1 cellular context compared by ENCODE assay signal in the genomic region with DNA sequence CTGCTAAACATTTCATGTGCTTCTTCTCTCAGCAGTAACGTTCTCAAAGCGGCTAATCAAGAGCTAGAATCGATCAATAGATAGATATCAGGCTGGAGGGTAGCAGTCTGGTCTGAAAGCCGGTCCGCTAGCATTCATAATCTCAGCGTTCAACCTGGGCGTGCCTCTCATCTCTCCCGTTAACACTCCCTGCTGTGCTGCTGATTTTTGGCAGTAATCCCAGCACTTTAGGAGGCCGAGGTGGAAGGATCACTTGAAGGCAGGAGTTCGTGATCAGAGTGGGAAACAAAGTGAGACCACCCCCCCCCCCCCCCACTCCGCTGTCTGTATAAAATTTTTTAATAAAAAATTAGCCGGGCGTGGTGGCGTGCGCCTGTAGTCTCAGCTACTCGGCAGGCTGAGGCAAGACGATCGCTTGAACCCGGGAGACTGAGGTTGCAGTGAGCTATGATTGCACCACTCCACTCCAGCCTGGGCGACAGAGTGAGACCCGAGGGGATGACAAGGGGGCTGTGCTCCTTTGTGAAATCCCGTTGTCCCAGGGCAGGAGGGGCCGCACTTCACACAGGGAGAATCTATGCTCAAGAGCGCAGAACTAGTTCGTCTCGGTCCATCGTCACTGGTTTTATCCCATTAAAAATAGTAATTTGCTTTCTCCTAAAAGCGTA.
TF ChIP-seq lines count a peak whose summit lies in the region.

No MANE protein-coding gene starts in this region.

TF ChIP-seq in HEK293, 187 proteins besides CTCF, POLR2A, EP300 and RAD21 (continued from another document):
- TF ChIP-seq ZNF341 (tag by site-specific recombination; IDR thresholded peaks at IDR 0.05; ENCODE audit: low read depth): peak; percentile 40
- peak; percentile 93 for TF ChIP-seq ZNF121 (tag by site-specific recombination; IDR thresholded peaks at IDR 0.05)
- TF ChIP-seq ZNF843 (tag by site-specific recombination; IDR thresholded peaks at IDR 0.05): 0 out of 2 replicates have a peak, but pooled peaks have one; percentile 27
- no peak for TF ChIP-seq ZNF610 (tag by site-specific recombination; IDR thresholded peaks at IDR 0.05; ENCODE audit: borderline replicate concordance)
- 0 out of 2 replicates have a peak, but pooled peaks have one; percentile 8 for TF ChIP-seq GFI1B (tag by site-specific recombination; IDR thresholded peaks at IDR 0.05)
- TF ChIP-seq ZSCAN30 (tag by site-specific recombination; IDR thresholded peaks at IDR 0.05): peak; percentile 8; the same call in 1 of the 2 replicates
- peak; percentile 66 for TF ChIP-seq ZNF391 (tag by site-specific recombination; IDR thresholded peaks at IDR 0.05; ENCODE audit: borderline replicate concordance, low read depth)
- TF ChIP-seq, protein P1, sequence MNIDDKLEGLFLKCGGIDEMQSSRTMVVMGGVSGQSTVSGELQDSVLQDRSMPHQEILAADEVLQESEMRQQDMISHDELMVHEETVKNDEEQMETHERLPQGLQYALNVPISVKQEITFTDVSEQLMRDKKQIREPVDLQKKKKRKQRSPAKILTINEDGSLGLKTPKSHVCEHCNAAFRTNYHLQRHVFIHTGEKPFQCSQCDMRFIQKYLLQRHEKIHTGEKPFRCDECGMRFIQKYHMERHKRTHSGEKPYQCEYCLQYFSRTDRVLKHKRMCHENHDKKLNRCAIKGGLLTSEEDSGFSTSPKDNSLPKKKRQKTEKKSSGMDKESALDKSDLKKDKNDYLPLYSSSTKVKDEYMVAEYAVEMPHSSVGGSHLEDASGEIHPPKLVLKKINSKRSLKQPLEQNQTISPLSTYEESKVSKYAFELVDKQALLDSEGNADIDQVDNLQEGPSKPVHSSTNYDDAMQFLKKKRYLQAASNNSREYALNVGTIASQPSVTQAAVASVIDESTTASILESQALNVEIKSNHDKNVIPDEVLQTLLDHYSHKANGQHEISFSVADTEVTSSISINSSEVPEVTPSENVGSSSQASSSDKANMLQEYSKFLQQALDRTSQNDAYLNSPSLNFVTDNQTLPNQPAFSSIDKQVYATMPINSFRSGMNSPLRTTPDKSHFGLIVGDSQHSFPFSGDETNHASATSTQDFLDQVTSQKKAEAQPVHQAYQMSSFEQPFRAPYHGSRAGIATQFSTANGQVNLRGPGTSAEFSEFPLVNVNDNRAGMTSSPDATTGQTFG (tag by site-specific recombination; IDR thresholded peaks at IDR 0.05; ENCODE audit: borderline replicate concordance): no peak
- peak; percentile 42; the same call in 1 of the 2 replicates for TF ChIP-seq ZNF2 (tag by site-specific recombination; IDR thresholded peaks at IDR 0.05)
- TF ChIP-seq, protein P2, sequence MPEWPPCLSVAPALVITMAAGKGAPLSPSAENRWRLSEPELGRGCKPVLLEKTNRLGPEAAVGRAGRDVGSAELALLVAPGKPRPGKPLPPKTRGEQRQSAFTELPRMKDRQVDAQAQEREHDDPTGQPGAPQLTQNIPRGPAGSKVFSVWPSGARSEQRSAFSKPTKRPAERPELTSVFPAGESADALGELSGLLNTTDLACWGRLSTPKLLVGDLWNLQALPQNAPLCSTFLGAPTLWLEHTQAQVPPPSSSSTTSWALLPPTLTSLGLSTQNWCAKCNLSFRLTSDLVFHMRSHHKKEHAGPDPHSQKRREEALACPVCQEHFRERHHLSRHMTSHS (tag by site-specific recombination; IDR thresholded peaks at IDR 0.05): no peak
- peak; percentile 34 for TF ChIP-seq ZNF366 (tag by site-specific recombination; conservative IDR thresholded peaks at IDR 0.05)
- TF ChIP-seq, protein P3, sequence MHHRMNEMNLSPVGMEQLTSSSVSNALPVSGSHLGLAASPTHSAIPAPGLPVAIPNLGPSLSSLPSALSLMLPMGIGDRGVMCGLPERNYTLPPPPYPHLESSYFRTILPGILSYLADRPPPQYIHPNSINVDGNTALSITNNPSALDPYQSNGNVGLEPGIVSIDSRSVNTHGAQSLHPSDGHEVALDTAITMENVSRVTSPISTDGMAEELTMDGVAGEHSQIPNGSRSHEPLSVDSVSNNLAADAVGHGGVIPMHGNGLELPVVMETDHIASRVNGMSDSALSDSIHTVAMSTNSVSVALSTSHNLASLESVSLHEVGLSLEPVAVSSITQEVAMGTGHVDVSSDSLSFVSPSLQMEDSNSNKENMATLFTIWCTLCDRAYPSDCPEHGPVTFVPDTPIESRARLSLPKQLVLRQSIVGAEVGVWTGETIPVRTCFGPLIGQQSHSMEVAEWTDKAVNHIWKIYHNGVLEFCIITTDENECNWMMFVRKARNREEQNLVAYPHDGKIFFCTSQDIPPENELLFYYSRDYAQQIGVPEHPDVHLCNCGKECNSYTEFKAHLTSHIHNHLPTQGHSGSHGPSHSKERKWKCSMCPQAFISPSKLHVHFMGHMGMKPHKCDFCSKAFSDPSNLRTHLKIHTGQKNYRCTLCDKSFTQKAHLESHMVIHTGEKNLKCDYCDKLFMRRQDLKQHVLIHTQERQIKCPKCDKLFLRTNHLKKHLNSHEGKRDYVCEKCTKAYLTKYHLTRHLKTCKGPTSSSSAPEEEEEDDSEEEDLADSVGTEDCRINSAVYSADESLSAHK (tag by site-specific recombination; IDR thresholded peaks at IDR 0.05): no peak
- TF ChIP-seq ZBTB7A (tag by site-specific recombination; IDR thresholded peaks at IDR 0.05; ENCODE audit: low read depth): 0 out of 2 replicates have a peak, but pooled peaks have one; percentile 27
- peak; percentile 55 for TF ChIP-seq ZIC2 (tag by site-specific recombination; IDR thresholded peaks at IDR 0.05)
- no peak for TF ChIP-seq HOXA7 (CRISPR knock-in tag; IDR thresholded peaks at IDR 0.05; ENCODE audit: borderline replicate concordance)
- TF ChIP-seq ZFP3 (tag by site-specific recombination; IDR thresholded peaks at IDR 0.05; ENCODE audit: low read depth): 0 out of 2 replicates have a peak, but pooled peaks have one; percentile 13
- TF ChIP-seq ZNF335 (tag by site-specific recombination; conservative IDR thresholded peaks at IDR 0.05): peak; percentile 77
- no peak for TF ChIP-seq ZNF354C (tag by site-specific recombination; IDR thresholded peaks at IDR 0.05; ENCODE audit: borderline replicate concordance, low read depth)
- TF ChIP-seq KLF9 (tag by site-specific recombination; IDR thresholded peaks at IDR 0.05; ENCODE audit: low read depth): peak; percentile 43; the same call in 1 of the 2 replicates
- peak; percentile 71 for TF ChIP-seq GLIS1 (tag by site-specific recombination; IDR thresholded peaks at IDR 0.05)
- TF ChIP-seq ZNF777 (tag by site-specific recombination; IDR thresholded peaks at IDR 0.05; ENCODE audit: borderline replicate concordance): 0 out of 2 replicates have a peak, but pooled peaks have one; percentile 17
- peak; percentile 90 for TF ChIP-seq ZBTB17 (tag by site-specific recombination; IDR thresholded peaks at IDR 0.05)
- TF ChIP-seq, protein P4, sequence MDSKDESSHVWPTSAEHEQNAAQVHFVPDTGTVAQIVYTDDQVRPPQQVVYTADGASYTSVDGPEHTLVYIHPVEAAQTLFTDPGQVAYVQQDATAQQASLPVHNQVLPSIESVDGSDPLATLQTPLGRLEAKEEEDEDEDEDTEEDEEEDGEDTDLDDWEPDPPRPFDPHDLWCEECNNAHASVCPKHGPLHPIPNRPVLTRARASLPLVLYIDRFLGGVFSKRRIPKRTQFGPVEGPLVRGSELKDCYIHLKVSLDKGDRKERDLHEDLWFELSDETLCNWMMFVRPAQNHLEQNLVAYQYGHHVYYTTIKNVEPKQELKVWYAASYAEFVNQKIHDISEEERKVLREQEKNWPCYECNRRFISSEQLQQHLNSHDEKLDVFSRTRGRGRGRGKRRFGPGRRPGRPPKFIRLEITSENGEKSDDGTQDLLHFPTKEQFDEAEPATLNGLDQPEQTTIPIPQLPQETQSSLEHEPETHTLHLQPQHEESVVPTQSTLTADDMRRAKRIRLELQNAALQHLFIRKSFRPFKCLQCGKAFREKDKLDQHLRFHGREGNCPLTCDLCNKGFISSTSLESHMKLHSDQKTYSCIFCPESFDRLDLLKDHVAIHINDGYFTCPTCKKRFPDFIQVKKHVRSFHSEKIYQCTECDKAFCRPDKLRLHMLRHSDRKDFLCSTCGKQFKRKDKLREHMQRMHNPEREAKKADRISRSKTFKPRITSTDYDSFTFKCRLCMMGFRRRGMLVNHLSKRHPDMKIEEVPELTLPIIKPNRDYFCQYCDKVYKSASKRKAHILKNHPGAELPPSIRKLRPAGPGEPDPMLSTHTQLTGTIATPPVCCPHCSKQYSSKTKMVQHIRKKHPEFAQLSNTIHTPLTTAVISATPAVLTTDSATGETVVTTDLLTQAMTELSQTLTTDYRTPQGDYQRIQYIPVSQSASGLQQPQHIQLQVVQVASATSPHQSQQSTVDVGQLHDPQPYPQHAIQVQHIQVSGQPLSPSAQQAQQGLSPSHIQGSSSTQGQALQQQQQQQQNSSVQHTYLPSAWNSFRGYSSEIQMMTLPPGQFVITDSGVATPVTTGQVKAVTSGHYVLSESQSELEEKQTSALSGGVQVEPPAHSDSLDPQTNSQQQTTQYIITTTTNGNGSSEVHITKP (tag by site-specific recombination; IDR thresholded peaks at IDR 0.05): peak; percentile 100
